8 cellular contexts compared by ENCODE assay signal in genomic region chr1:1371741-1372711, GRCh38. TPM values are rescaled to one million over a fixed set of nuclear protein-coding genes. Genes with fewer than 3 reads are reported as not detected.
DNase-seq lines count a peak whose midpoint lies in the region; ATAC-seq and TF ChIP-seq lines count a peak whose summit lies in the region.

No MANE protein-coding gene starts in this region.

- DNase-seq in GM12864 (ENCODE audit: low read depth) (no peak), LoVo (ENCODE audit: low spot score) (peak; percentile 37), UCSD-AML1 (lab: John Stamatoyannopoulos, UW; ENCODE audit: unreplicated experiment) (peak; percentile 75), body of pancreas (peak; percentile 72 to 81 (median 76)), left kidney (ENCODE audit: low read depth, low spot score) (peak; percentile 82), amniotic stem cell (lab: John Stamatoyannopoulos, UW) (no peak)
- peak; percentile 55 for DNase-seq in stimulated activated CD8-positive, alpha-beta memory T cell treated with anti-CD3 and anti-CD28 coated beads, Interleukin-12 subunit alpha, Interleukin-12 subunit beta, amount 100 ng/mL, for 1 hour (ENCODE audit: low read depth)

- ATAC-seq in body of pancreas (peak; percentile 26), GM21526 (IDR thresholded peaks at IDR 0.05; ENCODE audit: low FRiP score, unreplicated experiment) (no peak)

- H3K9me3 ChIP-seq in body of pancreas: no peaks in the 10 kb centered on the region

- intact Hi-C loops in body of pancreas (cut with DNase I): no loop called here

- TF ChIP-seq POLR2A in body of pancreas (IDR thresholded peaks at IDR 0.05): no peak

- no peak overlapping the region for H3K4me3 ChIP-seq in GM12864 (ENCODE audit: low read depth, low read length)
- no peak overlapping the region for H3K4me3 ChIP-seq in body of pancreas

- WGBS in body of pancreas, 2 donors: 13 to 16% methylated on average over 3 to 24 of the region's 26 CpGs

- H3K27ac ChIP-seq in body of pancreas: peak overlapping the region in 3 of 4 donors; percentile 18 to 40 (median 33)

- peaks cover 36% of the 10 kb centered on the region for H3K4me1 ChIP-seq in body of pancreas

- TF ChIP-seq CTCF in GM12864 (IDR thresholded peaks at IDR 0.05; ENCODE audit: low read depth, low read length, missing control alignments) (peak; percentile 96), body of pancreas (IDR thresholded peaks at IDR 0.05) (peak; percentile 81 to 97 (median 85))

- no peaks in the 10 kb centered on the region for H3K36me3 ChIP-seq in body of pancreas (replicated peaks in 1 of 2; ENCODE audit: insufficient read depth in 1 of 2, low read depth in 2 of 2)

- no peaks in the 10 kb centered on the region for H3K27me3 ChIP-seq in body of pancreas

RNA-seq across cellular contexts. Expression of gene AURKAIP1, which starts 3.0 kb away (rescaled TPM):
- total RNA-seq in body of pancreas: 10 to 100 TPM; 79.4 to 93.7 TPM

RNA-seq across cellular contexts. Expression of gene MXRA8, which starts 13.7 kb away (rescaled TPM):
- total RNA-seq in body of pancreas: 10 to 100 TPM; 23.3 to 48.5 TPM

RNA-seq across cellular contexts. Expression of gene DVL1, which starts 22.8 kb away (rescaled TPM):
- total RNA-seq in body of pancreas: 10 to 100 TPM; 58.1 to 84.4 TPM

RNA-seq across cellular contexts. Expression of gene CCNL2, which starts 27.1 kb away (rescaled TPM):
- 100 to 1,000 TPM; 225 to 246 TPM for total RNA-seq in body of pancreas

RNA-seq across cellular contexts. Expression of gene MRPL20, which starts 35.1 kb away (rescaled TPM):
- 10 to 100 TPM; 72.8 to 85.9 TPM for total RNA-seq in body of pancreas

Comparison
In these comparisons a context has a peak if more than half of its experiments do, and no peak if none do; other contexts are left out.
1. DNase-seq: peak in LoVo (single experiment), UCSD-AML1 (single experiment), body of pancreas (4 of 4), left kidney (single experiment) and stimulated activated CD8-positive, alpha-beta memory T cell treated with anti-CD3 and anti-CD28 coated beads, Interleukin-12 subunit alpha, Interleukin-12 subunit beta, amount 100 ng/mL, for 1 hour (single experiment); none in GM12864 (single experiment) and amniotic stem cell (single experiment).